ENCODE assay signal across 29 cellular contexts in the genomic region with DNA sequence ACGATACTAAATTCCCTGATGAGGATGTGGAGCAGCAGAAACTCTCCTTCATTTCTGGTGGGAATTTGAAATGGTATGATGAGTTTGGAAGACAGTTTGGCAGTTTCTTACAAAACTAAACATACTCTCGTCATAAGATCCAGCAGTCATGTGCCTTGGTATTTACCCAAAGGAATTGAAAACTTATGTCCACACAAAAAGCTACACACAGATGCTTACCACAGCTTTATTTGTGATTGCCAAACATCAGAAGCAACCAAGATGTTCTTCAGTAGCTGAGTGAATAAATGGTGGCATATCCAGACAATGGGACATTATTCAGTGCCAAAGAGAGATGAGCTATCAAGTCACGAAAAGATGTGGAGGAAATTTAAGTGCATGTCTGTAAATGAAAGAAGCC.
"Had no signal": no experiment of that assay in that cellular context is flagged by ENCODE, and none has a peak within 500 bp of the region (broad histone marks: within the 10 kb centered on the region; RNA-seq: fewer than 3 reads in every experiment).

No MANE protein-coding gene starts in this region.

- H3K27ac Mint-ChIP-seq: effector memory CD8-positive, alpha-beta T cell; mesothelial cell of epicardium; natural killer cell treated with Interleukin-12 subunit alpha and Interleukin-12 subunit beta and Interleukin-15 and Interleukin-18, amount 100 ng/mL, for 72 hours; stimulated activated effector memory CD8-positive, alpha-beta T cell treated with anti-CD3 and anti-CD28 coated beads, Interleukin-12 subunit alpha, Interleukin-12 subunit beta, amount 100 ng/mL, for 72 hours; type B pancreatic cell had no signal

- DNase-seq: effector memory CD8-positive, alpha-beta T cell; glutamatergic neuron; heart right ventricle; hippocampal formation; left cardiac atrium; left lung; mesenchymal stem cell; mucosa of descending colon; naive B cell; pancreas; psoas muscle; right cardiac atrium; sigmoid colon; stimulated activated CD4-positive, alpha-beta T cell treated with anti-CD3 and anti-CD28 coated beads, Interleukin-2, amount 100 ng/mL, for 24 hours; stimulated activated CD4-positive, alpha-beta T cell treated with anti-CD3 and anti-CD28 coated beads, Interleukin-4, amount 100 ng/mL, for 24 hours; stimulated activated naive CD8-positive, alpha-beta T cell treated with anti-CD3 and anti-CD28 coated beads, Interleukin-15, Interleukin-2, amounts not matched to agents 100 U/mL and 50 U/mL, for 24 hours; substantia nigra; testis; tibial artery had no signal

- H3K27me3 Mint-ChIP-seq: effector memory CD8-positive, alpha-beta T cell; naive B cell; natural killer cell treated with Interleukin-12 subunit alpha and Interleukin-12 subunit beta and Interleukin-15 and Interleukin-18, amount 100 ng/mL, for 72 hours had no signal

- ATAC-seq: effector memory CD8-positive, alpha-beta T cell; esophagus mucosa; gastroesophageal sphincter; heart right ventricle; left cardiac atrium; left lung; mucosa of descending colon; natural killer cell treated with Interleukin-12 subunit alpha and Interleukin-12 subunit beta and Interleukin-15 and Interleukin-18, amount 100 ng/mL, for 72 hours; pancreas; psoas muscle; right cardiac atrium; stimulated activated effector memory CD8-positive, alpha-beta T cell treated with anti-CD3 and anti-CD28 coated beads, Interleukin-12 subunit alpha, Interleukin-12 subunit beta, amount 100 ng/mL, for 72 hours; stimulated activated naive CD8-positive, alpha-beta T cell treated with anti-CD3 and anti-CD28 coated beads, Interleukin-15, Interleukin-2, amounts not matched to agents 100 U/mL and 50 U/mL, for 24 hours had no signal

- H3K9me3 ChIP-seq: mucosa of descending colon, neutrophil, pancreas, sigmoid colon, testis, tibial artery had no signal

- H3K4me3 Mint-ChIP-seq: effector memory CD8-positive, alpha-beta T cell; mesothelial cell of epicardium; naive B cell; natural killer cell treated with Interleukin-12 subunit alpha and Interleukin-12 subunit beta and Interleukin-15 and Interleukin-18, amount 100 ng/mL, for 72 hours; neural crest cell; stimulated activated effector memory CD8-positive, alpha-beta T cell treated with anti-CD3 and anti-CD28 coated beads, Interleukin-12 subunit alpha, Interleukin-12 subunit beta, amount 100 ng/mL, for 72 hours; type B pancreatic cell had no signal

- H3K27me3 ChIP-seq: gastroesophageal sphincter, heart right ventricle, left lung, neutrophil, pancreas, sigmoid colon, testis, tibial artery had no signal

- H3K9me3 Mint-ChIP-seq: type B pancreatic cell had no signal

- H3K4me1 ChIP-seq: testis, tibial artery had no signal

- H3K36me3 ChIP-seq: gastroesophageal sphincter, heart right ventricle, left lung, neutrophil, pancreas, sigmoid colon, tibial artery had no signal

- H3K4me1 Mint-ChIP-seq: naive B cell; stimulated activated effector memory CD8-positive, alpha-beta T cell treated with anti-CD3 and anti-CD28 coated beads, Interleukin-12 subunit alpha, Interleukin-12 subunit beta, amount 100 ng/mL, for 72 hours had no signal

- H3K36me3 Mint-ChIP-seq: mesothelial cell of epicardium; stimulated activated effector memory CD8-positive, alpha-beta T cell treated with anti-CD3 and anti-CD28 coated beads, Interleukin-12 subunit alpha, Interleukin-12 subunit beta, amount 100 ng/mL, for 72 hours had no signal

- H3K27ac ChIP-seq: coronary artery, epithelial cell of prostate, gastroesophageal sphincter, heart right ventricle, left lung, neutrophil, pancreas, psoas muscle, sigmoid colon, testis, tibial artery had no signal

- H3K4me3 ChIP-seq: coronary artery, gastroesophageal sphincter, heart right ventricle, left lung, mucosa of descending colon, pancreas, psoas muscle, sigmoid colon, testis, tibial artery had no signal
